In genomic region chr16:87391324-87391949, GRCh38 we compare ENCODE assay signal across 8 cellular contexts. TPM values are rescaled to one million over a fixed set of nuclear protein-coding genes. Genes with fewer than 3 reads are reported as not detected.
DNase-seq lines count a peak whose midpoint lies in the region; ATAC-seq and TF ChIP-seq lines count a peak whose summit lies in the region.

No MANE protein-coding gene starts in this region.

- peak overlapping the region; percentile 89 for H3K27ac Mint-ChIP-seq in central memory CD8-positive, alpha-beta T cell (ENCODE audit: low read depth)

- H3K4me3 ChIP-seq in lower leg skin (ENCODE audit: low read depth, poor library complexity, severe bottlenecking): peak overlapping the region; percentile 27
- peak overlapping the region in 2 of 3 donors; percentile 48 to 58 for H3K4me3 ChIP-seq in thyroid gland (replicated peaks in 1 of 3)

- peak overlapping the region; percentile 97 to 99 (median 97) for H3K27ac ChIP-seq in thyroid gland

- no peaks in the 10 kb centered on the region for H3K9me3 ChIP-seq in thyroid gland

- H3K36me3 Mint-ChIP-seq in central memory CD8-positive, alpha-beta T cell (ENCODE audit: insufficient read depth): peaks cover 24% of the 10 kb centered on the region

- 8 to 15% methylated on average over 19 to 28 of the region's 44 CpGs for WGBS in lower leg skin, 2 donors
- WGBS in thyroid gland, 2 donors: 18 to 20% methylated on average over 15 to 17 of the region's 44 CpGs

- peaks cover 31 to 45% of the 10 kb centered on the region in 2 donors for H3K4me1 ChIP-seq in thyroid gland

- DNase-seq in stimulated activated CD4-positive, alpha-beta T cell treated with anti-CD3 and anti-CD28 coated beads, Interleukin-2, amount 100 ng/mL, for 24 hours: peak; percentile 37 to 38
- no peak for DNase-seq in stimulated activated CD4-positive, alpha-beta T cell treated with anti-CD3 and anti-CD28 coated beads, Interleukin-12 subunit alpha, Interleukin-12 subunit beta, amount 100 ng/mL, for 4 hours
- peak; percentile 55 for DNase-seq in MV-4-11 (lab: John Stamatoyannopoulos, UW)
- DNase-seq in central memory CD8-positive, alpha-beta T cell (ENCODE audit: low spot score in 2 of 2): no peak
- peak; percentile 67 to 94 for DNase-seq in lower leg skin (ENCODE audit: low spot score in 2 of 2)
- peak; percentile 46 to 49 for DNase-seq in thyroid gland
- no peak for DNase-seq in HK-2 (ENCODE audit: unreplicated experiment)
- no peak for DNase-seq in germinal center (ENCODE audit: low spot score)

- H3K9me3 Mint-ChIP-seq in central memory CD8-positive, alpha-beta T cell: no peaks in the 10 kb centered on the region

- H3K4me1 Mint-ChIP-seq in central memory CD8-positive, alpha-beta T cell: peaks cover 51% of the 10 kb centered on the region

- ATAC-seq in central memory CD8-positive, alpha-beta T cell (replicated peaks; ENCODE audit: extremely low read depth, poor library complexity, severe bottlenecking): no peak

- peak overlapping the region; percentile 82 for H3K4me3 Mint-ChIP-seq in central memory CD8-positive, alpha-beta T cell

- no peaks in the 10 kb centered on the region for H3K27me3 ChIP-seq in thyroid gland

- TF ChIP-seq CTCF in lower leg skin (IDR thresholded peaks at IDR 0.05) (no peak), thyroid gland (IDR thresholded peaks at IDR 0.05) (no peak)

- TF ChIP-seq POLR2A in lower leg skin (IDR thresholded peaks at IDR 0.05): no peak
- TF ChIP-seq POLR2A in thyroid gland (IDR thresholded peaks at IDR 0.05): no peak

- no peaks in the 10 kb centered on the region for H3K36me3 ChIP-seq in thyroid gland

- intact Hi-C loops in lower leg skin (cut with DNase I; ENCODE audit: low total_unique reads) (no loop called here), thyroid gland (cut with DNase I) (loop anchor here (10.0 kb wide), 1 partner anchor 373 kb away; the partner anchor contains the start of gene KLHDC4)

- H3K27me3 Mint-ChIP-seq in central memory CD8-positive, alpha-beta T cell: no peaks in the 10 kb centered on the region

RNA-seq across cellular contexts. Expression of gene MAP1LC3B, which starts 0.7 kb away (rescaled TPM):
- total RNA-seq in lower leg skin: 10 to 100 TPM; 73.8 to 76.4 (median 74.5) TPM
- 10 to 100 TPM; 51.8 to 84.3 (median 67.3) TPM for total RNA-seq in thyroid gland

RNA-seq across cellular contexts. Expression of gene FBXO31, which starts 7.9 kb away (rescaled TPM):
- total RNA-seq in lower leg skin (100 to 1,000 TPM in 2 of 4 donors, 10 to 100 TPM in 2; 64.3 to 127 (median 84.1) TPM), thyroid gland (10 to 100 TPM; 23.8 to 62.5 (median 54.9) TPM)

Comparison
In these comparisons a context has a peak if more than half of its experiments do, and no peak if none do; other contexts are left out.
1. DNase-seq: peak in stimulated activated CD4-positive, alpha-beta T cell treated with anti-CD3 and anti-CD28 coated beads, Interleukin-2, amount 100 ng/mL, for 24 hours (2 of 2), MV-4-11 (single experiment), lower leg skin (2 of 2) and thyroid gland (2 of 2); none in stimulated activated CD4-positive, alpha-beta T cell treated with anti-CD3 and anti-CD28 coated beads, Interleukin-12 subunit alpha, Interleukin-12 subunit beta, amount 100 ng/mL, for 4 hours (single experiment), central memory CD8-positive, alpha-beta T cell (0 of 2), HK-2 (single experiment) and germinal center (single experiment).